28 cellular contexts compared by ENCODE assay signal in the genomic region with DNA sequence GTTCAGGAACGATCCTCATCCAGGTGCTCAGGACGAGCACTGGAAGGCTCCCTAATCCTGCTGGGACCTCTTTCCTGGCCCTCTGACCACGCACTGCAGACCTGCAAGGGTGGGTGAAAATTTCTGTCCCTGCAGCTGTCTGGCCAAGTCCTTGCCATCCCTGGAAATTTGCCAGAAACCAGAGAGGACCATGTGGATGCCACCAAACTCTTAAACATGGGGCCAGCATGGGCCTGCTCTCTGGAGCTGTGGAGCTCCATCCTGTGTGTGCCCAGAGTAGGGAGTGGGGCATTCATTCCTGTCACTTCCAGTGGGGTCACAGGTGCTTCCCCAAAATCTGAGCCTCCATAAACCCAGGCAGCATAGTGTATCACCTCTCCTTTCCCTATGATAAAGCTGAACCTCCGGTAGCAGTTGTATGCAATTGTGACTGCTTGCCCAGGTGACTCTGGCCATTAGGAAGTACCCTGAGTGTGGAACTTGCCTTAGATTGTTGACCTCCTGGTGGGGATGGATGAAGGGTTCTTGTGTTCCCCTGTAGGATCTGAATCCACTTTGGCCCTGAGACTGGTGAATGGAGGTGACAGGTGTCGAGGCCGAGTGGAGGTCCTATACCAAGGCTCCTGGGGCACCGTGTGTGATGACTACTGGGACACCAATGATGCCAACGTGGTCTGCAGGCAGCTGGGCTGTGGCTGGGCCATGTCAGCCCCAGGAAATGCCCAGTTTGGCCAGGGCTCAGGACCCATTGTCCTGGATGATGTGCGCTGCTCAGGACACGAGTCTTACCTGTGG. TPM values are rescaled to one million over a fixed set of nuclear protein-coding genes. Genes with fewer than 3 reads are reported as not detected.
"Had no signal": no experiment of that assay in that cellular context is flagged by ENCODE, and none has a peak within 500 bp of the region (broad histone marks: within the 10 kb centered on the region; RNA-seq: fewer than 3 reads in every experiment).

No MANE protein-coding gene starts in this region.

- DNase-seq: head of caudate nucleus; hypothalamus; immature natural killer cell; kidney; left colon; left lung; lower lobe of right lung; mammary epithelial cell; mesenchymal stem cell; naive thymus-derived CD4-positive, alpha-beta T cell; nucleus accumbens; pancreas; psoas muscle; right lobe of liver; stimulated activated CD4-positive, alpha-beta T cell treated with anti-CD3 and anti-CD28 coated beads, Interleukin-4, amount 100 ng/mL, for 24 hours; stimulated activated naive CD4-positive, alpha-beta T cell treated with Interleukin-2 at 50 U/mL for 16 hours; stimulated activated naive CD8-positive, alpha-beta T cell treated with anti-CD3 and anti-CD28 coated beads, Interleukin-15, amount 100 ng/mL, for 72 hours; substantia nigra had no signal

- H3K4me1 ChIP-seq: left lung, lower lobe of right lung, pancreas, psoas muscle, right atrium auricular region, right lobe of liver, tibial nerve, vagina had no signal

- ATAC-seq: left colon; left lung; lower lobe of right lung; naive thymus-derived CD4-positive, alpha-beta T cell; pancreas; psoas muscle; right lobe of liver; stimulated activated memory B cell treated with anti-CD40 and anti-IgM and Interleukin-4, amounts not matched to agents 10 μg/mL and 1 μg/mL and 100 μg/mL, for 72 hours; stimulated activated naive CD8-positive, alpha-beta T cell treated with anti-CD3 and anti-CD28 coated beads, Interleukin-15, amount 100 ng/mL, for 72 hours had no signal

- H3K27me3 ChIP-seq: left lung, pancreas, right atrium auricular region, right lobe of liver, tibial nerve, vagina had no signal

- H3K36me3 ChIP-seq: left lung, lower lobe of right lung, pancreas, right atrium auricular region, right lobe of liver, tibial nerve, vagina had no signal

- H3K27ac ChIP-seq: left lung, lower lobe of right lung, pancreas, psoas muscle, right atrium auricular region, right lobe of liver, skin epidermis, tibial nerve, vagina had no signal

- H3K4me1 Mint-ChIP-seq: immature natural killer cell; mesothelial cell of epicardium; naive thymus-derived CD4-positive, alpha-beta T cell; stimulated activated memory B cell treated with anti-CD40 and anti-IgM and Interleukin-4, amounts not matched to agents 10 μg/mL and 1 μg/mL and 100 μg/mL, for 72 hours; stimulated activated naive CD8-positive, alpha-beta T cell treated with anti-CD3 and anti-CD28 coated beads, Interleukin-15, amount 100 ng/mL, for 72 hours had no signal

- H3K36me3 Mint-ChIP-seq: immature natural killer cell; mesothelial cell of epicardium; naive thymus-derived CD4-positive, alpha-beta T cell; natural killer cell treated with Interleukin-12 subunit alpha and Interleukin-12 subunit beta and Interleukin-15 and Interleukin-18, amount 100 ng/mL, for 72 hours; stimulated activated memory B cell treated with anti-CD40 and anti-IgM and Interleukin-4, amounts not matched to agents 10 μg/mL and 1 μg/mL and 100 μg/mL, for 72 hours; type B pancreatic cell had no signal

- H3K27ac Mint-ChIP-seq: immature natural killer cell; mesothelial cell of epicardium; naive thymus-derived CD4-positive, alpha-beta T cell; natural killer cell treated with Interleukin-12 subunit alpha and Interleukin-12 subunit beta and Interleukin-15 and Interleukin-18, amount 100 ng/mL, for 72 hours; stimulated activated memory B cell treated with anti-CD40 and anti-IgM and Interleukin-4, amounts not matched to agents 10 μg/mL and 1 μg/mL and 100 μg/mL, for 72 hours; stimulated activated naive CD8-positive, alpha-beta T cell treated with anti-CD3 and anti-CD28 coated beads, Interleukin-15, amount 100 ng/mL, for 72 hours; type B pancreatic cell had no signal

- H3K9me3 Mint-ChIP-seq: immature natural killer cell; natural killer cell treated with Interleukin-12 subunit alpha and Interleukin-12 subunit beta and Interleukin-15 and Interleukin-18, amount 100 ng/mL, for 72 hours; stimulated activated memory B cell treated with anti-CD40 and anti-IgM and Interleukin-4, amounts not matched to agents 10 μg/mL and 1 μg/mL and 100 μg/mL, for 72 hours; stimulated activated naive CD8-positive, alpha-beta T cell treated with anti-CD3 and anti-CD28 coated beads, Interleukin-15, amount 100 ng/mL, for 72 hours had no signal

- H3K4me3 Mint-ChIP-seq: immature natural killer cell; mesothelial cell of epicardium; naive thymus-derived CD4-positive, alpha-beta T cell; natural killer cell treated with Interleukin-12 subunit alpha and Interleukin-12 subunit beta and Interleukin-15 and Interleukin-18, amount 100 ng/mL, for 72 hours; stimulated activated memory B cell treated with anti-CD40 and anti-IgM and Interleukin-4, amounts not matched to agents 10 μg/mL and 1 μg/mL and 100 μg/mL, for 72 hours; stimulated activated naive CD8-positive, alpha-beta T cell treated with anti-CD3 and anti-CD28 coated beads, Interleukin-15, amount 100 ng/mL, for 72 hours; type B pancreatic cell had no signal

- H3K9me3 ChIP-seq: left lung, lower lobe of right lung, pancreas, psoas muscle, right atrium auricular region, right lobe of liver, tibial nerve, vagina had no signal

- H3K4me3 ChIP-seq: left lung, lower lobe of right lung, pancreas, psoas muscle, right atrium auricular region, right lobe of liver, skin epidermis, tibial nerve, vagina had no signal

RNA-seq across cellular contexts. Expression of gene DMBT1, which starts 57.1 kb away (rescaled TPM):
- total RNA-seq: liver; mesothelial cell of epicardium; mononuclear cell; naive thymus-derived CD4-positive, alpha-beta T cell; natural killer cell treated with Interleukin-12 subunit alpha and Interleukin-12 subunit beta and Interleukin-15 and Interleukin-18, amount 100 ng/mL, for 72 hours; tibial nerve; vagina had no signal
